ENCODE assay signal across 1 cellular context in genomic region chr2:25524507-25524906, GRCh38.
TF ChIP-seq lines count a peak whose summit lies in the region.

No MANE protein-coding gene starts in this region.

TF ChIP-seq in WTC11, 78 proteins besides CTCF, POLR2A, EP300 and RAD21 (continued from another document):
- TF ChIP-seq AFF4 (CRISPR knock-in tag; IDR thresholded peaks at IDR 0.05; ENCODE audit: borderline replicate concordance): no peak
